In genomic region chr12:116137318-116137717, GRCh38 we compare ENCODE assay signal across 23 cellular contexts.
DNase-seq lines count a peak whose midpoint lies in the region; ATAC-seq, FAIRE-seq and TF ChIP-seq lines count a peak whose summit lies in the region.
"Had no signal": no experiment of that assay in that cellular context is flagged by ENCODE, and none has a peak within 500 bp of the region (broad histone marks: within the 10 kb centered on the region; RNA-seq: fewer than 3 reads in every experiment).

No MANE protein-coding gene starts in this region.

- POLR2A ChIA-PET in GM12878 (lab: Charles Lee): interaction anchor here (1.0 kb wide), 1 partner anchor 9 kb away, joined by 3 read pairs; no protein-coding TSS in a partner anchor

- H3K4me3 ChIP-seq in SJSA1 (no peak overlapping the region), GM12878 (no peak overlapping the region)
- H3K4me3 ChIP-seq: BLaER1 treated with 17β-estradiol and CSF1 and Interleukin-3, amounts not matched to agents 10 nM and 100 nM; dorsolateral prefrontal cortex; left lung; thoracic aorta had no signal

- H3K27me3 Mint-ChIP-seq in T-helper 2 cell treated with Interferon-gamma antibody and Interleukin-4, amounts not matched to agents 5 μg/mL and 100 μg/mL, for 36 hours (ENCODE audit: low read depth): no peaks in the 10 kb centered on the region

- TF ChIP-seq POLR2A in GM12891 (IDR thresholded peaks at IDR 0.05; ENCODE audit: low read depth, low read length) (no peak), GM12878 (IDR thresholded peaks at IDR 0.05; ENCODE audit: low read depth, low read length) (no peak)

- H3K9me3 ChIP-seq in SJSA1 (replicated peaks): no peaks in the 10 kb centered on the region
- no peaks in the 10 kb centered on the region for H3K9me3 ChIP-seq in GM12878 (replicated peaks; ENCODE audit: control insufficient read depth, insufficient read depth, low read length)
- H3K9me3 ChIP-seq: BLaER1 treated with 17β-estradiol and CSF1 and Interleukin-3, amounts not matched to agents 10 nM and 100 nM; left lung; thoracic aorta had no signal

- no peak for TF ChIP-seq EP300 in GM12878 (IDR thresholded peaks at IDR 0.05; ENCODE audit: borderline replicate concordance in 1 of 2, control insufficient read depth in 1 of 2, low read depth in 2 of 2, low read length in 2 of 2)

- in situ Hi-C loops in GM12878 (cut with MboI): no loop called here

- peak overlapping the region; percentile 52 for H3K4me3 Mint-ChIP-seq in T-helper 2 cell treated with Interferon-gamma antibody and Interleukin-4, amounts not matched to agents 5 μg/mL and 100 μg/mL, for 36 hours
- H3K4me3 Mint-ChIP-seq: nephron progenitor cell had no signal

- FAIRE-seq in GM12891 (lab: Jason Lieb, UNC): no peak
- no peak for FAIRE-seq in GM12878 (lab: Jason Lieb, UNC)
- FAIRE-seq: GM19239, H1 had no signal

- H2AFZ ChIP-seq in GM12878 (ENCODE audit: control insufficient read depth, low read depth, low read length): no peak overlapping the region

- H3K36me3 Mint-ChIP-seq in T-helper 2 cell treated with Interferon-gamma antibody and Interleukin-4, amounts not matched to agents 5 μg/mL and 100 μg/mL, for 36 hours (ENCODE audit: low read depth): no peaks in the 10 kb centered on the region

- RAD21 ChIA-PET in GM12878 (lab: Charles Lee; ENCODE audit: unreplicated experiment): interaction anchor here (0.8 to 1.6 kb wide), 3 partner anchors 58 to 103 kb away, joined by 3 to 7 read pairs (median 4); no protein-coding TSS in a partner anchor

- WGBS in GM12878 (ENCODE audit: insufficient coverage, insufficient replicate concordance, low lambda C conversion rate, missing lambda C conversion rate): 29% methylated on average over 2 of the region's 2 CpGs

- BruUV-seq in GM12878 (replicated peaks; lab: Mats Ljungman, UMichigan): no TSS peak

- peaks cover 55% of the 10 kb centered on the region for H3K4me1 Mint-ChIP-seq in T-helper 2 cell treated with Interferon-gamma antibody and Interleukin-4, amounts not matched to agents 5 μg/mL and 100 μg/mL, for 36 hours (ENCODE audit: low read depth)

- intact Hi-C loops in GM12878 (cut with micrococcal nuclease; ENCODE audit: unreplicated experiment): no loop called here

- H3K36me3 ChIP-seq in SJSA1 (no peaks in the 10 kb centered on the region), GM12878 (ENCODE audit: control insufficient read depth in 2 of 2, insufficient read depth in 2 of 2, low read length in 1 of 2) (no peaks in the 10 kb centered on the region)
- H3K36me3 ChIP-seq: BLaER1 treated with 17β-estradiol and CSF1 and Interleukin-3, amounts not matched to agents 10 nM and 100 nM; left lung; thoracic aorta had no signal

- H4K20me1 ChIP-seq in GM12878 (ENCODE audit: control insufficient read depth, insufficient read depth): no peaks in the 10 kb centered on the region

- SMC1A ChIA-PET in GM12878 (lab: Charles Lee; ENCODE audit: uncharacterized antibody, unreplicated experiment): interaction anchor here (1.0 to 2.0 kb wide), 6 partner anchors 10 to 463 kb away, joined by 3 to 6 read pairs (median 4); no protein-coding TSS in a partner anchor

- ATAC-seq in GM12878: peak; percentile 67
- ATAC-seq in HG03045 (IDR thresholded peaks at IDR 0.05; ENCODE audit: unreplicated experiment): no peak
- no peak for ATAC-seq in GM21447 (IDR thresholded peaks at IDR 0.05; ENCODE audit: unreplicated experiment)
- ATAC-seq: left lung had no signal

- no peak for DNase-seq in T-helper 2 cell treated with Interferon-gamma antibody and Interleukin-4, amounts not matched to agents 5 μg/mL and 100 μg/mL, for 36 hours (ENCODE audit: low spot score)
- DNase-seq in T-helper 2 cell: no peak
- no peak for DNase-seq in GM12891 (ENCODE audit: insufficient read length, low spot score)
- no peak for DNase-seq in SJSA1 (ENCODE audit: low read depth in 1 of 2, low spot score in 2 of 2)
- no peak for DNase-seq in GM12878 (ENCODE audit: low read depth, low spot score)
- DNase-seq in activated gamma-delta T cell (lab: John Stamatoyannopoulos, UW): no peak
- DNase-seq: activated CD4-positive, alpha-beta T cell treated with anti-CD3 and anti-CD28 coated beads, Interleukin-2, amount 50 U/mL, for 4 hours; aorta; central memory CD4-positive, alpha-beta T cell; dorsolateral prefrontal cortex; Karpas-422; left lung; NCI-H526; nephron progenitor cell; Right ventricle myocardium superior; SW 1271 had no signal

- CTCF ChIA-PET in GM12878 (lab: Yijun Ruan, JAX): interaction anchor here (0.5 to 3.1 kb wide), 8 partner anchors 8 to 568 kb away, joined by 3 to 10 read pairs (median 3); no protein-coding TSS in a partner anchor

- H3K9me3 Mint-ChIP-seq in T-helper 2 cell treated with Interferon-gamma antibody and Interleukin-4, amounts not matched to agents 5 μg/mL and 100 μg/mL, for 36 hours: no peaks in the 10 kb centered on the region
- H3K9me3 Mint-ChIP-seq: nephron progenitor cell had no signal

- H3K9ac ChIP-seq in GM12878 (ENCODE audit: control insufficient read depth, insufficient read depth, low read length): no peak overlapping the region
- H3K9ac ChIP-seq: BLaER1 treated with 17β-estradiol and CSF1 and Interleukin-3, amounts not matched to agents 10 nM and 100 nM had no signal

- H3K79me2 ChIP-seq in GM12878 (ENCODE audit: control insufficient read depth, insufficient read depth, low read length): no peaks in the 10 kb centered on the region; the same call in 1 of the 2 replicates

- H3K27me3 ChIP-seq in SJSA1 (replicated peaks): no peaks in the 10 kb centered on the region
- H3K27me3 ChIP-seq in GM12878 (replicated peaks in 1 of 2; ENCODE audit: control insufficient read depth in 2 of 2, insufficient read depth in 2 of 2, low read length in 1 of 2): no peaks in the 10 kb centered on the region
- H3K27me3 ChIP-seq: BLaER1 treated with 17β-estradiol and CSF1 and Interleukin-3, amounts not matched to agents 10 nM and 100 nM; dorsolateral prefrontal cortex; left lung had no signal

- H3K27ac Mint-ChIP-seq in T-helper 2 cell treated with Interferon-gamma antibody and Interleukin-4, amounts not matched to agents 5 μg/mL and 100 μg/mL, for 36 hours: peak overlapping the region; percentile 71
- H3K27ac Mint-ChIP-seq: nephron progenitor cell had no signal

- TF ChIP-seq RAD21 in GM12878 (IDR thresholded peaks at IDR 0.05; ENCODE audit: insufficient read depth, low read depth, low read length): no peak

- no peak overlapping the region; the same call in 1 of the 2 replicates for H3K4me2 ChIP-seq in GM12878 (ENCODE audit: control insufficient read depth, insufficient read depth)

- TF ChIP-seq CTCF in GM12878 (IDR thresholded peaks at IDR 0.05 in 2 of 3, conservative IDR thresholded peaks at IDR 0.05 in 1 of 3; ENCODE audit: control insufficient read depth in 2 of 3, extremely low read depth in 1 of 3, insufficient read depth in 1 of 3, low read depth in 3 of 3, low read length in 3 of 3): no peak

- H3K27ac ChIP-seq in SJSA1: peak overlapping the region; percentile 58
- H3K27ac ChIP-seq in GM12878 (ENCODE audit: control insufficient read depth, insufficient read depth): no peak overlapping the region
- H3K27ac ChIP-seq: BLaER1 treated with 17β-estradiol and CSF1 and Interleukin-3, amounts not matched to agents 10 nM and 100 nM; dorsolateral prefrontal cortex; epithelial cell of prostate; left lung; thoracic aorta had no signal

- H3K4me1 ChIP-seq in SJSA1 (replicated peaks) (peaks cover 86% of the 10 kb centered on the region), GM12878 (ENCODE audit: control insufficient read depth, insufficient read depth, low read length) (peaks cover 9% of the 10 kb centered on the region)

TF ChIP-seq in GM12891, 5 proteins besides CTCF, POLR2A, EP300 and RAD21:
- TF ChIP-seq POU2F2 (IDR thresholded peaks at IDR 0.05; ENCODE audit: low read depth, low read length): no peak
- peak; percentile 70 for TF ChIP-seq SPI1 (IDR thresholded peaks at IDR 0.05; ENCODE audit: low read depth, low read length)

TF ChIP-seq in GM12878, 131 proteins besides CTCF, POLR2A, EP300 and RAD21:
- no peak for TF ChIP-seq EZH2 (IDR thresholded peaks at IDR 0.05; ENCODE audit: borderline replicate concordance, control insufficient read depth, low read depth, low read length)
- TF ChIP-seq ZZZ3 (IDR thresholded peaks at IDR 0.05; ENCODE audit: control insufficient read depth, insufficient read length, low read depth): no peak
- no peak for TF ChIP-seq ELK1 (IDR thresholded peaks at IDR 0.05; ENCODE audit: low read depth, low read length)
- TF ChIP-seq SPI1 (IDR thresholded peaks at IDR 0.05; ENCODE audit: borderline replicate concordance, insufficient read depth, low read depth, low read length): peak; percentile 32; the same call in 1 of the 2 replicates
- no peak for TF ChIP-seq CBX5 (IDR thresholded peaks at IDR 0.05; ENCODE audit: low read depth)
- no peak for TF ChIP-seq RBBP5 (conservative IDR thresholded peaks at IDR 0.05)
- TF ChIP-seq RFX5 (IDR thresholded peaks at IDR 0.05; ENCODE audit: low read depth, low read length): no peak
- TF ChIP-seq ASH2L (IDR thresholded peaks at IDR 0.05; ENCODE audit: borderline replicate concordance, low read depth): no peak
- TF ChIP-seq RUNX3 (IDR thresholded peaks at IDR 0.05; ENCODE audit: low read length): 0 out of 2 replicates have a peak, but pooled peaks have one; percentile 12
- no peak for TF ChIP-seq SMAD5 (IDR thresholded peaks at IDR 0.05; ENCODE audit: low read depth)
- no peak for TF ChIP-seq NFYA (IDR thresholded peaks at IDR 0.05; ENCODE audit: borderline replicate concordance, low read depth, low read length)
